Comparison of ENCODE assay signal across 8 cellular contexts in genomic region chrX:118536687-118537461, GRCh38.
A peak's percentile ranks its signal among the peaks of the same experiment; 100 is the strongest.
DNase-seq lines count a peak whose midpoint lies in the region; ATAC-seq and TF ChIP-seq lines count a peak whose summit lies in the region.

No MANE protein-coding gene starts in this region.

- peaks cover 44% of the 10 kb centered on the region for H3K4me1 ChIP-seq in HUES6 (ENCODE audit: control insufficient read depth, insufficient read depth, low read length)
- peaks cover 22% of the 10 kb centered on the region for H3K4me1 ChIP-seq in effector memory CD4-positive, alpha-beta T cell (ENCODE audit: control insufficient read depth, insufficient read depth, low read length, poor library complexity, severe bottlenecking)
- no peaks in the 10 kb centered on the region for H3K4me1 ChIP-seq in parathyroid adenoma

- TF ChIP-seq CTCF in GM12872 (IDR thresholded peaks at IDR 0.05; ENCODE audit: insufficient read depth, low read depth, low read length) (peak; percentile 47; the same call in 1 of the 3 replicates), WERI-Rb-1 (IDR thresholded peaks at IDR 0.05; ENCODE audit: low read depth, low read length) (0 out of 2 replicates have a peak, but pooled peaks have one; percentile 13), parathyroid adenoma (IDR thresholded peaks at IDR 0.05) (peak; percentile 19)

- ATAC-seq in GM21576 (IDR thresholded peaks at IDR 0.05; ENCODE audit: unreplicated experiment), result peak; percentile 66

- H3K36me3 ChIP-seq in HUES6 (ENCODE audit: control insufficient read depth, insufficient read depth, low read length) (no peaks in the 10 kb centered on the region), WERI-Rb-1 (no peaks in the 10 kb centered on the region), parathyroid adenoma (ENCODE audit: control insufficient read depth, insufficient read depth, low read length) (no peaks in the 10 kb centered on the region)
- no peaks in the 10 kb centered on the region for H3K36me3 ChIP-seq in effector memory CD4-positive, alpha-beta T cell (ENCODE audit: control insufficient read depth, insufficient read depth, low read length)

- no peaks in the 10 kb centered on the region for H3K79me2 ChIP-seq in parathyroid adenoma

- H3K4me2 ChIP-seq in parathyroid adenoma (ENCODE audit: low read length), result no peak overlapping the region

- no peak overlapping the region for H3K27ac ChIP-seq in HUES6 (ENCODE audit: low read depth, low read length)
- no peak overlapping the region for H3K27ac ChIP-seq in WERI-Rb-1
- H3K27ac ChIP-seq in effector memory CD4-positive, alpha-beta T cell (ENCODE audit: insufficient read depth, low read length, poor library complexity, severe bottlenecking), result peak overlapping the region; percentile 54
- H3K27ac ChIP-seq in parathyroid adenoma, result no peak overlapping the region

- DNase-seq in WERI-Rb-1 (no peak), NCI-H82 treated with DMSO at 0.1 percent for 48 hours (lab: John Stamatoyannopoulos, UW; ENCODE audit: unreplicated experiment) (no peak), NCI-H2081 treated with DMSO at 0.1 percent for 48 hours (lab: John Stamatoyannopoulos, UW) (no peak)
- peak in 2 of 3 donors; percentile 13 to 23 for DNase-seq in effector memory CD4-positive, alpha-beta T cell

- H2AFZ ChIP-seq in parathyroid adenoma, result peak overlapping the region; percentile 46

- no peaks in the 10 kb centered on the region for H3K9me3 ChIP-seq in HUES6 (ENCODE audit: control insufficient read depth, insufficient read depth, low read depth, low read length)
- H3K9me3 ChIP-seq in WERI-Rb-1 (ENCODE audit: severe bottlenecking), result no peaks in the 10 kb centered on the region
- no peaks in the 10 kb centered on the region for H3K9me3 ChIP-seq in effector memory CD4-positive, alpha-beta T cell (ENCODE audit: control insufficient read depth, low read length)
- H3K9me3 ChIP-seq in parathyroid adenoma (ENCODE audit: control insufficient read depth, low read length), result no peaks in the 10 kb centered on the region

- H3K4me3 ChIP-seq in HUES6 (ENCODE audit: low read depth, low read length), result 0 out of 2 replicates have a peak overlapping the region, but pooled peaks have one; percentile 3
- H3K4me3 ChIP-seq in WERI-Rb-1 (ENCODE audit: low read depth, low read length), result no peak overlapping the region
- H3K4me3 ChIP-seq in effector memory CD4-positive, alpha-beta T cell (ENCODE audit: insufficient read depth, low read depth, low read length, poor library complexity, severe bottlenecking), result peak overlapping the region; percentile 13
- H3K4me3 ChIP-seq in parathyroid adenoma (ENCODE audit: low read depth, low read length), result no peak overlapping the region

- H3K9ac ChIP-seq in HUES6 (ENCODE audit: low read length), result peak overlapping the region; percentile 22
- H3K9ac ChIP-seq in parathyroid adenoma, result no peak overlapping the region

- H3K27me3 ChIP-seq in HUES6 (ENCODE audit: control insufficient read depth, insufficient read depth, low read length), result peaks cover 3% of the 10 kb centered on the region; the same call in 1 of the 2 replicates
- H3K27me3 ChIP-seq in WERI-Rb-1 (ENCODE audit: insufficient read depth, low read depth, severe bottlenecking), result peaks cover 56% of the 10 kb centered on the region
- no peaks in the 10 kb centered on the region for H3K27me3 ChIP-seq in effector memory CD4-positive, alpha-beta T cell (replicated peaks; ENCODE audit: control insufficient read depth, insufficient read depth, low read length, poor library complexity, severe bottlenecking)
- H3K27me3 ChIP-seq in parathyroid adenoma (ENCODE audit: control insufficient read depth, insufficient read depth, low read length), result no peaks in the 10 kb centered on the region

Comparison
In these comparisons a context has a peak if more than half of its experiments do, and no peak if none do; other contexts are left out.
1. H3K4me3 ChIP-seq: peak in HUES6 (single experiment) and effector memory CD4-positive, alpha-beta T cell (single experiment); none in WERI-Rb-1 (single experiment) and parathyroid adenoma (single experiment).
2. DNase-seq: peak in effector memory CD4-positive, alpha-beta T cell (2 of 3); none in WERI-Rb-1 (single experiment), NCI-H82 treated with DMSO at 0.1 percent for 48 hours (single experiment) and NCI-H2081 treated with DMSO at 0.1 percent for 48 hours (single experiment).
3. Peak in every context shown above with its lines, with median percentiles within 50 percentile points of each other: CTCF ChIP-seq.